In the genomic region with DNA sequence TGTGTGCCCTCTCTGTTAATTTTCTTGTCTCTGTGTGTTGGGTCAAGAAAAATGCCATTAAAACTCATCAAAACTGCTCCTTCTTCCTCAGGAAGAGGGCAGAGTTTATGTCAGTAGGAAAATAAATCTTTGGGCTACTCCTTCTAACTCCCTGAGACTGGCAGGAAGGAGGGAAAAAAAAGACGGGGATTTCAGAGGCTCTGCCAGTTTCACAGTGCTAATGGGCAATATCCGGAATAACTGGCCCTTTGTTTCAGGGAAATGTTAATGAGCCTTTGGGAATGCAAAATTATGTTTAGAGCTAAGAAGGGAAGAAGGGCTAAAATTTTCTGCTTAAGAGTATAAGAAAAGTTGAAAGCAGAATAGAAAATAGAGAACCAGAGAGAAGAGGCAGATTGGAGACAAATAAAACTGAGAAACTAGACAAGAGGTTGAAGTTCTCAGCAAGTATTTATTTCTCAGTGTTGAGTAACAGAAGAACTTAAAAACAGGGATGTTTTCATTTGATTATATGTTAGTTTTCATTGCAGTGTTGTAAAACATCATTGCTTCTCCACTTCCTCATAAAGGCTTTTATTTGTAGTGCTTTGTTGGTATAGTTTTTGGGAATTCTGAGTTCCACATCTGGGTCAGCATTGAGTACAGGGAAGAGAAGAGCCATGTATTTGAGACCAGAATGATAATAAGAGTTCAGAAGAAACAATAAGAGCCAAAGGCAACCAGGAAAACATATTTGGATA, we compare ENCODE assay signal across 32 cellular contexts. TPM values are rescaled to one million over a fixed set of nuclear protein-coding genes. Genes with fewer than 3 reads are reported as not detected.
DNase-seq lines count a peak whose midpoint lies in the region; ATAC-seq, FAIRE-seq and TF ChIP-seq lines count a peak whose summit lies in the region.
"Had no signal": no experiment of that assay in that cellular context is flagged by ENCODE, and none has a peak within 500 bp of the region (broad histone marks: within the 10 kb centered on the region; RNA-seq: fewer than 3 reads in every experiment).

No MANE protein-coding gene starts in this region.

- no peak overlapping the region for H3K9ac ChIP-seq in endothelial cell of umbilical vein (replicated peaks; ENCODE audit: extremely low read depth, insufficient read depth, low read length)
- no peak overlapping the region for H3K9ac ChIP-seq in mesendoderm (ENCODE audit: low read length)
- no peak overlapping the region for H3K9ac ChIP-seq in mammary epithelial cell (ENCODE audit: insufficient read depth, low read length)

- no peak overlapping the region for H2BK120ac ChIP-seq in mesendoderm (ENCODE audit: low read depth, low read length)

- peaks cover 3 to 9% of the 10 kb centered on the region in 2 experiments for H3K27me3 ChIP-seq in endothelial cell of umbilical vein (ENCODE audit: control insufficient read depth in 2 of 2, insufficient read depth in 2 of 2, low read length in 2 of 2)
- H3K27me3 ChIP-seq in mesendoderm (ENCODE audit: insufficient read depth, low read length, poor library complexity): no peaks in the 10 kb centered on the region
- no peaks in the 10 kb centered on the region for H3K27me3 ChIP-seq in mammary epithelial cell (ENCODE audit: insufficient read depth, low read length)
- no peaks in the 10 kb centered on the region for H3K27me3 ChIP-seq in breast epithelium
- H3K27me3 ChIP-seq: brain microvascular endothelial cell, sigmoid colon, SJSA1, upper lobe of left lung had no signal

- H3K9me1 ChIP-seq in endothelial cell of umbilical vein (replicated peaks; ENCODE audit: control insufficient read depth, extremely low read depth, insufficient read depth, low read length): no peaks in the 10 kb centered on the region

- no peak overlapping the region for H2AFZ ChIP-seq in endothelial cell of umbilical vein (ENCODE audit: low read depth, low read length)
- no peak overlapping the region for H2AFZ ChIP-seq in mammary epithelial cell (ENCODE audit: low read depth, low read length)

- no peak overlapping the region for H2AK5ac ChIP-seq in mesendoderm (ENCODE audit: low read length)

- DNase-seq in activated CD4-positive, alpha-beta T cell treated with anti-CD3 and anti-CD28 coated beads, Interleukin-2, amount 10 ng/mL, durations not matched to agents 24 days and 14 days: peak; percentile 6
- no peak for DNase-seq in activated CD4-positive, alpha-beta T cell treated with anti-CD3 and anti-CD28 coated beads, Interleukin-2, amount 50 U/mL, for 1 hour
- DNase-seq in endothelial cell of umbilical vein (ENCODE audit: low read depth, low spot score): peak; percentile 21
- peak; percentile 15 for DNase-seq in mesendoderm
- DNase-seq in mammary epithelial cell: no peak
- no peak for DNase-seq in breast epithelium (ENCODE audit: low spot score in 2 of 2)
- DNase-seq in GM13977 (ENCODE audit: low spot score): no peak
- DNase-seq: 8988T; activated CD4-positive, alpha-beta T cell treated with anti-CD3 and anti-CD28 coated beads for 4 hours; activated naive CD4-positive, alpha-beta T cell; activated T-cell treated with anti-CD3 and anti-CD28 coated beads, Interleukin-2, amount 50 U/mL, for 4 hours; brain microvascular endothelial cell; CD8-positive, alpha-beta memory T cell; endodermal cell; GF-D8; GOT3; left cardiac atrium; natural killer cell; NCI-H1105; NCI-H2029; NCI-H2227 treated with DMSO at 0.1 percent for 48 hours; NCI-H69; sigmoid colon; upper lobe of left lung had no signal

- no peak overlapping the region for H3K4me3 Mint-ChIP-seq in activated CD4-positive, alpha-beta T cell treated with anti-CD3 and anti-CD28 coated beads, Interleukin-2, amount 10 ng/mL, durations not matched to agents 24 days and 14 days
- H3K4me3 Mint-ChIP-seq in stimulated activated memory B cell treated with anti-CD40 and anti-IgM and Interleukin-4, amounts not matched to agents 10 μg/mL and 1 μg/mL and 100 μg/mL, for 72 hours: no peak overlapping the region
- H3K4me3 Mint-ChIP-seq: activated T-cell treated with anti-CD3 and anti-CD28 coated beads, Interleukin-2, amount 50 U/mL, for 4 hours; CD8-positive, alpha-beta memory T cell; endodermal cell; natural killer cell; T-helper 1 cell treated with Interleukin-12 subunit alpha and Interleukin-12 subunit beta and Interleukin-4 antibody, amounts not matched to agents 30 μg/mL and 1 μg/mL, for 36 hours had no signal

- H3K23ac ChIP-seq in mesendoderm (ENCODE audit: low read length): no peak overlapping the region

- ATAC-seq in stimulated activated memory B cell treated with anti-CD40 and anti-IgM and Interleukin-4, amounts not matched to agents 10 μg/mL and 1 μg/mL and 100 μg/mL, for 72 hours: no peak
- ATAC-seq: activated T-cell treated with anti-CD3 and anti-CD28 coated beads, Interleukin-2, amount 50 U/mL, for 4 hours; left cardiac atrium; natural killer cell had no signal

- no peaks in the 10 kb centered on the region for H3K4me1 Mint-ChIP-seq in activated CD4-positive, alpha-beta T cell treated with anti-CD3 and anti-CD28 coated beads, Interleukin-2, amount 10 ng/mL, durations not matched to agents 24 days and 14 days
- no peaks in the 10 kb centered on the region for H3K4me1 Mint-ChIP-seq in stimulated activated memory B cell treated with anti-CD40 and anti-IgM and Interleukin-4, amounts not matched to agents 10 μg/mL and 1 μg/mL and 100 μg/mL, for 72 hours
- H3K4me1 Mint-ChIP-seq: CD8-positive, alpha-beta memory T cell; natural killer cell had no signal

- TF ChIP-seq POLR2A in endothelial cell of umbilical vein (IDR thresholded peaks at IDR 0.05; ENCODE audit: low read depth, low read length) (no peak), breast epithelium (IDR thresholded peaks at IDR 0.05) (no peak)

- H3K27ac ChIP-seq in endothelial cell of umbilical vein (ENCODE audit: insufficient read depth, low read depth, low read length) (no peak overlapping the region), mesendoderm (ENCODE audit: low read depth, low read length) (no peak overlapping the region), mammary epithelial cell (ENCODE audit: insufficient read depth, low read depth, low read length) (no peak overlapping the region), breast epithelium (peak overlapping the region in 1 of 2 donors; percentile 25)
- H3K27ac ChIP-seq: brain microvascular endothelial cell, coronary artery, sigmoid colon, SJSA1, upper lobe of left lung had no signal

- H3K79me2 ChIP-seq in endothelial cell of umbilical vein (ENCODE audit: control insufficient read depth, insufficient read depth, low read length) (no peaks in the 10 kb centered on the region), mesendoderm (ENCODE audit: control insufficient read depth, insufficient read depth, low read length) (no peaks in the 10 kb centered on the region), mammary epithelial cell (ENCODE audit: insufficient read depth, low read length) (no peaks in the 10 kb centered on the region)

- H3K36me3 Mint-ChIP-seq in activated CD4-positive, alpha-beta T cell treated with anti-CD3 and anti-CD28 coated beads, Interleukin-2, amount 10 ng/mL, durations not matched to agents 24 days and 14 days (ENCODE audit: low read depth): no peaks in the 10 kb centered on the region
- no peaks in the 10 kb centered on the region for H3K36me3 Mint-ChIP-seq in stimulated activated memory B cell treated with anti-CD40 and anti-IgM and Interleukin-4, amounts not matched to agents 10 μg/mL and 1 μg/mL and 100 μg/mL, for 72 hours
- H3K36me3 Mint-ChIP-seq: CD8-positive, alpha-beta memory T cell; natural killer cell had no signal

- H4K20me1 ChIP-seq in endothelial cell of umbilical vein (replicated peaks; ENCODE audit: control insufficient read depth, extremely low read depth, insufficient read depth, low read length) (no peaks in the 10 kb centered on the region), mammary epithelial cell (ENCODE audit: insufficient read depth, low read length) (no peaks in the 10 kb centered on the region)

- H3K4me2 ChIP-seq in endothelial cell of umbilical vein (ENCODE audit: insufficient read depth, low read length) (no peak overlapping the region), mesendoderm (ENCODE audit: low read length) (no peak overlapping the region), mammary epithelial cell (ENCODE audit: insufficient read depth, low read depth, low read length) (no peak overlapping the region)

- in situ Hi-C loops in mammary epithelial cell (cut with MboI; ENCODE audit: low sequenced_read_pairs in 2 of 2): no loop called here
- in situ Hi-C loops in GM13977 (cut with MboI; ENCODE audit: low pct_unique_long_range_greater_than_20kb, low sequenced_read_pairs, unreplicated experiment): no loop called here

- no peak for FAIRE-seq in endothelial cell of umbilical vein (lab: Jason Lieb, UNC)

- no peak overlapping the region for H3K4me3 ChIP-seq in endothelial cell of umbilical vein (replicated peaks in 1 of 3; ENCODE audit: insufficient read depth in 1 of 3, low read depth in 1 of 3, low read length in 3 of 3)
- no peak overlapping the region for H3K4me3 ChIP-seq in mesendoderm (ENCODE audit: low read length)
- H3K4me3 ChIP-seq in mammary epithelial cell (replicated peaks in 1 of 3; ENCODE audit: insufficient read depth in 1 of 3, low read depth in 2 of 3, low read length in 3 of 3): no peak overlapping the region
- H3K4me3 ChIP-seq in breast epithelium: no peak overlapping the region
- H3K4me3 ChIP-seq: coronary artery, sigmoid colon, SJSA1, upper lobe of left lung had no signal

- H3K27ac Mint-ChIP-seq in activated CD4-positive, alpha-beta T cell treated with anti-CD3 and anti-CD28 coated beads, Interleukin-2, amount 10 ng/mL, durations not matched to agents 24 days and 14 days: no peak overlapping the region
- no peak overlapping the region for H3K27ac Mint-ChIP-seq in stimulated activated memory B cell treated with anti-CD40 and anti-IgM and Interleukin-4, amounts not matched to agents 10 μg/mL and 1 μg/mL and 100 μg/mL, for 72 hours
- H3K27ac Mint-ChIP-seq: CD8-positive, alpha-beta memory T cell; endodermal cell; natural killer cell; T-helper 1 cell treated with Interleukin-12 subunit alpha and Interleukin-12 subunit beta and Interleukin-4 antibody, amounts not matched to agents 30 μg/mL and 1 μg/mL, for 36 hours had no signal

- H3K36me3 ChIP-seq in endothelial cell of umbilical vein (ENCODE audit: control insufficient read depth in 2 of 2, extremely low read depth in 1 of 2, insufficient read depth in 2 of 2, low read length in 2 of 2) (no peaks in the 10 kb centered on the region), mesendoderm (ENCODE audit: control insufficient read depth, insufficient read depth, low read length) (no peaks in the 10 kb centered on the region), mammary epithelial cell (ENCODE audit: insufficient read depth, low read length) (no peaks in the 10 kb centered on the region), breast epithelium (no peaks in the 10 kb centered on the region)
- H3K36me3 ChIP-seq: brain microvascular endothelial cell, sigmoid colon, SJSA1, upper lobe of left lung had no signal

- no peaks in the 10 kb centered on the region for H3K4me1 ChIP-seq in endothelial cell of umbilical vein (ENCODE audit: control insufficient read depth, extremely low read depth, insufficient read depth, low read length)
- H3K4me1 ChIP-seq in mesendoderm (ENCODE audit: control insufficient read depth, low read depth, low read length): no peaks in the 10 kb centered on the region
- no peaks in the 10 kb centered on the region for H3K4me1 ChIP-seq in mammary epithelial cell (ENCODE audit: insufficient read depth, low read length)
- H3K4me1 ChIP-seq in breast epithelium: no peaks in the 10 kb centered on the region
- H3K4me1 ChIP-seq: sigmoid colon, SJSA1, upper lobe of left lung had no signal

- H2BK15ac ChIP-seq in mesendoderm (replicated peaks; ENCODE audit: low read depth): no peak overlapping the region

- intact Hi-C loops in activated CD4-positive, alpha-beta T cell treated with anti-CD3 and anti-CD28 coated beads, Interleukin-2, amount 10 ng/mL, durations not matched to agents 24 days and 14 days (cut with micrococcal nuclease): no loop called here
- intact Hi-C loops in endothelial cell of umbilical vein (cut with micrococcal nuclease) (no loop called here), mammary epithelial cell (cut with micrococcal nuclease) (no loop called here), breast epithelium (cut with DNase I; ENCODE audit: low total_unique reads) (no loop called here)

- no peaks in the 10 kb centered on the region for H3K79me1 ChIP-seq in mesendoderm (ENCODE audit: low read length)

- CTCF ChIA-PET in endothelial cell of umbilical vein (lab: Charles Lee): no interaction called here
- CTCF ChIA-PET in mammary epithelial cell (lab: Charles Lee; ENCODE audit: low non-redundant PET): no interaction called here

- H3K18ac ChIP-seq in mesendoderm (ENCODE audit: low read length): no peak overlapping the region

- H3K9me3 Mint-ChIP-seq in activated CD4-positive, alpha-beta T cell treated with anti-CD3 and anti-CD28 coated beads, Interleukin-2, amount 10 ng/mL, durations not matched to agents 24 days and 14 days: no peaks in the 10 kb centered on the region
- peaks cover 3% of the 10 kb centered on the region for H3K9me3 Mint-ChIP-seq in stimulated activated memory B cell treated with anti-CD40 and anti-IgM and Interleukin-4, amounts not matched to agents 10 μg/mL and 1 μg/mL and 100 μg/mL, for 72 hours
- H3K9me3 Mint-ChIP-seq: activated T-cell treated with anti-CD3 and anti-CD28 coated beads, Interleukin-2, amount 50 U/mL, for 4 hours; endodermal cell; natural killer cell; T-helper 1 cell treated with Interleukin-12 subunit alpha and Interleukin-12 subunit beta and Interleukin-4 antibody, amounts not matched to agents 30 μg/mL and 1 μg/mL, for 36 hours had no signal

- no peak overlapping the region for H3K4ac ChIP-seq in mesendoderm (ENCODE audit: low read depth, low read length)

- no peak overlapping the region for H4K5ac ChIP-seq in mesendoderm (ENCODE audit: low read length)

- peaks cover 10% of the 10 kb centered on the region for H3K27me3 Mint-ChIP-seq in activated CD4-positive, alpha-beta T cell treated with anti-CD3 and anti-CD28 coated beads, Interleukin-2, amount 10 ng/mL, durations not matched to agents 24 days and 14 days
- H3K27me3 Mint-ChIP-seq in stimulated activated memory B cell treated with anti-CD40 and anti-IgM and Interleukin-4, amounts not matched to agents 10 μg/mL and 1 μg/mL and 100 μg/mL, for 72 hours: peaks cover 7% of the 10 kb centered on the region

- no CpG with 5 or more reads among the region's 2 CpGs for WGBS in mesendoderm (ENCODE audit: extremely low coverage, insufficient coverage, low lambda C conversion rate)
- 0% methylated on average over 2 of the region's 2 CpGs for WGBS in mammary epithelial cell (ENCODE audit: low coverage, missing lambda C conversion rate)

- no peak overlapping the region for H3K56ac ChIP-seq in mesendoderm (ENCODE audit: low read length)

- BruUV-seq in endothelial cell of umbilical vein (replicated peaks; lab: Mats Ljungman, UMichigan) (no TSS peak), mammary epithelial cell (replicated peaks; lab: Mats Ljungman, UMichigan) (no TSS peak)

- no peak overlapping the region for H2BK5ac ChIP-seq in mesendoderm (ENCODE audit: low read length)

- no peak overlapping the region for H4K8ac ChIP-seq in mesendoderm (ENCODE audit: low read depth, low read length)

- POLR2A ChIA-PET in endothelial cell of umbilical vein (lab: Charles Lee): no interaction called here

- H3K9me3 ChIP-seq in endothelial cell of umbilical vein (replicated peaks; ENCODE audit: control insufficient read depth, insufficient read depth, low read length) (no peaks in the 10 kb centered on the region), mammary epithelial cell (replicated peaks; ENCODE audit: insufficient read depth, low read length) (peaks cover 3% of the 10 kb centered on the region), breast epithelium (no peaks in the 10 kb centered on the region)
- H3K9me3 ChIP-seq: sigmoid colon, SJSA1, upper lobe of left lung had no signal

- TF ChIP-seq CTCF in endothelial cell of umbilical vein (IDR thresholded peaks at IDR 0.05; ENCODE audit: extremely low read depth in 1 of 2, insufficient read depth in 1 of 2, low read depth in 1 of 2, low read length in 2 of 2): no peak
- TF ChIP-seq CTCF in mammary epithelial cell (conservative IDR thresholded peaks at IDR 0.05 in 1 of 2, IDR thresholded peaks at IDR 0.05 in 1 of 2; ENCODE audit: extremely low read depth in 1 of 2, insufficient read depth in 1 of 2, low read depth in 1 of 2, low read length in 2 of 2): no peak
- TF ChIP-seq CTCF in breast epithelium (IDR thresholded peaks at IDR 0.05): no peak
- no peak for TF ChIP-seq CTCF in GM13977 (IDR thresholded peaks at IDR 0.05; ENCODE audit: extremely low read depth, insufficient read depth, missing control alignments)

- dilution Hi-C loops in endothelial cell of umbilical vein (cut with MboI; ENCODE audit: extremely low pct_ligation_motif_present, low sequenced_read_pairs) (no loop called here), mammary epithelial cell (cut with HindIII; ENCODE audit: low sequenced_read_pairs) (no loop called here)

RNA-seq across cellular contexts. Expression of a gene that starts 19.8 kb away (rescaled TPM):
- not detected in 2 replicates for total RNA-seq in activated CD4-positive, alpha-beta T cell treated with anti-CD3 and anti-CD28 coated beads, Interleukin-2, amount 10 ng/mL, durations not matched to agents 24 days and 14 days
- total RNA-seq in endothelial cell of umbilical vein (not detected in 2 replicates), mammary epithelial cell (not detected), breast epithelium (1 to 10 TPM in 1 of 3 donors, not detected in 2; 2.5 TPM)
- polyA plus RNA-seq in endothelial cell of umbilical vein (not detected in 2 replicates), mammary epithelial cell (not detected)
- not detected in 2 replicates for polyA plus RNA-seq in endothelial cell of umbilical vein (2011; cell fraction: cytosol; rRNA removed)
- not detected in 2 replicates for polyA plus RNA-seq in endothelial cell of umbilical vein (2011; cell fraction: nucleus; rRNA removed)
- polyA plus RNA-seq in endothelial cell of umbilical vein (2012): not detected in 2 replicates
- polyA minus RNA-seq in endothelial cell of umbilical vein (not detected in 2 replicates), mammary epithelial cell (not detected)
- not detected for polyA minus RNA-seq in endothelial cell of umbilical vein (2011; cell fraction: cytosol; rRNA and poly(A)+ RNA removed)
- polyA minus RNA-seq in endothelial cell of umbilical vein (2011; cell fraction: nucleus; rRNA and poly(A)+ RNA removed): not detected in 2 replicates
- polyA plus RNA-seq in mesendoderm (2013, experiment 1 of 2): 0.11 TPM
- 0.11 TPM for polyA plus RNA-seq in mesendoderm (2013, experiment 2 of 2)
- total RNA-seq: activated T-cell treated with anti-CD3 and anti-CD28 coated beads, Interleukin-2, amount 50 U/mL, for 4 hours; CD8-positive, alpha-beta memory T cell; endodermal cell; LHCN-M2; natural killer cell; osteocyte; SJSA1; upper lobe of left lung had no signal
- polyA plus RNA-seq: CD8-positive, alpha-beta memory T cell had no signal

RNA-seq across cellular contexts. Expression of a gene that starts 57.8 kb away (rescaled TPM):
- not detected in 2 replicates for total RNA-seq in activated CD4-positive, alpha-beta T cell treated with anti-CD3 and anti-CD28 coated beads, Interleukin-2, amount 10 ng/mL, durations not matched to agents 24 days and 14 days
- total RNA-seq in endothelial cell of umbilical vein (not detected in 2 replicates), mammary epithelial cell (not detected), breast epithelium (under 1 TPM in 1 of 3 donors, not detected in 2; 0.15 TPM)
- polyA plus RNA-seq in endothelial cell of umbilical vein (not detected in 2 replicates), mammary epithelial cell (not detected)
- polyA plus RNA-seq in endothelial cell of umbilical vein (2011; cell fraction: cytosol; rRNA removed): not detected in 2 replicates
- polyA plus RNA-seq in endothelial cell of umbilical vein (2011; cell fraction: nucleus; rRNA removed): not detected in 2 replicates
- not detected in 2 replicates for polyA plus RNA-seq in endothelial cell of umbilical vein (2012)
- polyA minus RNA-seq in endothelial cell of umbilical vein (not detected in 2 replicates), mammary epithelial cell (not detected)
- not detected for polyA minus RNA-seq in endothelial cell of umbilical vein (2011; cell fraction: cytosol; rRNA and poly(A)+ RNA removed)
- not detected in 2 replicates for polyA minus RNA-seq in endothelial cell of umbilical vein (2011; cell fraction: nucleus; rRNA and poly(A)+ RNA removed)
- 0.07 TPM for polyA plus RNA-seq in mesendoderm (2013, experiment 1 of 2)
- 0.06 TPM for polyA plus RNA-seq in mesendoderm (2013, experiment 2 of 2)
- total RNA-seq: activated T-cell treated with anti-CD3 and anti-CD28 coated beads, Interleukin-2, amount 50 U/mL, for 4 hours; CD8-positive, alpha-beta memory T cell; fibroblast of lung; LHCN-M2; natural killer cell; osteocyte; SJSA1; upper lobe of left lung had no signal
- polyA plus RNA-seq: adipose tissue; CD8-positive, alpha-beta memory T cell; fibroblast of lung had no signal

Comparison
In these comparisons a context has a peak if more than half of its experiments do, and no peak if none do; other contexts are left out.
1. DNase-seq: peak in activated CD4-positive, alpha-beta T cell treated with anti-CD3 and anti-CD28 coated beads, Interleukin-2, amount 10 ng/mL, durations not matched to agents 24 days and 14 days (single experiment), endothelial cell of umbilical vein (single experiment) and mesendoderm (single experiment); none in activated CD4-positive, alpha-beta T cell treated with anti-CD3 and anti-CD28 coated beads, Interleukin-2, amount 50 U/mL, for 1 hour (single experiment), mammary epithelial cell (single experiment), breast epithelium (0 of 2) and GM13977 (single experiment).